Comparison of ENCODE assay signal across 22 cellular contexts in genomic region chr20:32946629-32947028, GRCh38. TPM values are rescaled to one million over a fixed set of nuclear protein-coding genes. Genes with fewer than 3 reads are reported as not detected.
"Had no signal": no experiment of that assay in that cellular context is flagged by ENCODE, and none has a peak within 500 bp of the region (broad histone marks: within the 10 kb centered on the region; RNA-seq: fewer than 3 reads in every experiment).

No MANE protein-coding gene starts in this region.

- H3K27ac ChIP-seq: foreskin keratinocyte, hepatocyte, ovary, psoas muscle, tibial artery had no signal

- H3K9me3 Mint-ChIP-seq: activated T-helper 1 cell treated with anti-CD3 and anti-CD28 coated beads, Interleukin-12 subunit alpha, Interleukin-12 subunit beta, Interleukin-2, Interleukin-4 antibody, amounts not matched to agents 30 ng/mL and 10 ng/mL and 1 ng/mL, durations not matched to agents 14 hours and 24 hours and 36 hours; natural killer cell had no signal

- H3K9me3 ChIP-seq: ovary, psoas muscle had no signal

- H3K4me3 Mint-ChIP-seq: activated T-helper 1 cell treated with anti-CD3 and anti-CD28 coated beads, Interleukin-12 subunit alpha, Interleukin-12 subunit beta, Interleukin-2, Interleukin-4 antibody, amounts not matched to agents 30 ng/mL and 10 ng/mL and 1 ng/mL, durations not matched to agents 14 hours and 24 hours and 36 hours; brain; natural killer cell had no signal

- DNase-seq: anterior cingulate cortex; caudate nucleus; foreskin keratinocyte; left cardiac atrium; natural killer cell; ovary; psoas muscle; right cardiac atrium; stimulated activated naive CD8-positive, alpha-beta T cell treated with anti-CD3 and anti-CD28 coated beads, Interleukin-15, Interleukin-2, amounts not matched to agents 100 U/mL and 50 U/mL, for 24 hours; substantia nigra; SW 1271; tibial artery had no signal

- H3K27ac Mint-ChIP-seq: brain, natural killer cell had no signal

- H3K4me1 Mint-ChIP-seq: natural killer cell had no signal

- ATAC-seq: left cardiac atrium, psoas muscle, right cardiac atrium had no signal

- H3K27me3 ChIP-seq: ovary, tibial artery had no signal

- H3K36me3 Mint-ChIP-seq: brain, natural killer cell had no signal

RNA-seq across cellular contexts. Expression of gene SUN5, which starts 57.6 kb away (rescaled TPM):
- total RNA-seq: activated T-helper 1 cell treated with anti-CD3 and anti-CD28 coated beads, Interleukin-12 subunit alpha, Interleukin-12 subunit beta, Interleukin-2, Interleukin-4 antibody, amounts not matched to agents 30 ng/mL and 10 ng/mL and 1 ng/mL, durations not matched to agents 14 hours and 24 hours and 36 hours; dermis microvascular lymphatic vessel endothelial cell; epithelial cell of proximal tubule; fibroblast of lung; foreskin keratinocyte; hepatocyte; left cardiac atrium; lower leg skin; mucosa of gallbladder; natural killer cell; ovary; psoas muscle; right cardiac atrium; skeletal muscle tissue; urinary bladder had no signal
